13 cellular contexts compared by ENCODE assay signal in the genomic region with DNA sequence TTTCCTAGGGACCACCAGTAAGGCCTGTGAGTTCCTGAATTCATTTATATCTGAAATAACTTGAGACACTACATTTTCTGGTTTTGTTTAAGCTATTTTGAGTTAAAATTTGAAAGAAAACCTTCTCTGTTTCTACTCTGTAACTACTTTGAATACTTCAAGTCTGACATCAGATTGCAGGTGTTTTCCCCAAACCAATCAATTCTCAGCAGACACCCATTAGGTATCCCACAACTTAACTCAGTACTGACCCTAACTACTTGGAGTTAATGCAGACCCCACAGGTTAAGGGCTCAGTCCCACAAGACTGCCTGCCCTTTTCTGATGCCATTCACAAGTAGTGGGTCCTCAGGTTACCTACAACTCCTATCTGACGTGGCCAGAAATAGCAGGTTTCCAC.
A peak's percentile ranks its signal among the peaks of the same experiment; 100 is the strongest.
DNase-seq lines count a peak whose midpoint lies in the region; ATAC-seq and TF ChIP-seq lines count a peak whose summit lies in the region.
"Had no signal": no experiment of that assay in that cellular context is flagged by ENCODE, and none has a peak within 500 bp of the region (broad histone marks: within the 10 kb centered on the region; RNA-seq: fewer than 3 reads in every experiment).

No MANE protein-coding gene starts in this region.

- H3K4me3 ChIP-seq in OCI-LY3 (ENCODE audit: low read length) (no peak overlapping the region), brain microvascular endothelial cell (ENCODE audit: low read depth, low read length) (no peak overlapping the region)

- H3K27me3 ChIP-seq in OCI-LY3 (ENCODE audit: low read depth, low read length): no peaks in the 10 kb centered on the region
- no peaks in the 10 kb centered on the region for H3K27me3 ChIP-seq in brain microvascular endothelial cell (replicated peaks)

- H2AFZ ChIP-seq in OCI-LY3 (ENCODE audit: low read depth, low read length): no peak overlapping the region

- ATAC-seq in HG02610 (IDR thresholded peaks at IDR 0.05; ENCODE audit: unreplicated experiment) (peak; percentile 52), HG02885 (IDR thresholded peaks at IDR 0.05; ENCODE audit: poor library complexity, unreplicated experiment) (peak; percentile 37), GM19351 (IDR thresholded peaks at IDR 0.05; ENCODE audit: unreplicated experiment) (no peak), GM19035 (IDR thresholded peaks at IDR 0.05; ENCODE audit: unreplicated experiment) (no peak)
- ATAC-seq: HCT116, HepG2 had no signal

- in situ Hi-C loops in brain microvascular endothelial cell (cut with HindIII; ENCODE audit: low pct_ligation_motif_present, low sequenced_read_pairs): no loop called here

- H3K27ac ChIP-seq in OCI-LY3 (ENCODE audit: low read length) (no peak overlapping the region), brain microvascular endothelial cell (no peak overlapping the region)

- H3K4me2 ChIP-seq in OCI-LY3 (ENCODE audit: low read length): peak overlapping the region; percentile 35; the same call in 1 of the 2 replicates

- H3K79me2 ChIP-seq in OCI-LY3 (ENCODE audit: low read length): no peaks in the 10 kb centered on the region

- peaks cover 22% of the 10 kb centered on the region for H3K4me1 ChIP-seq in OCI-LY3 (ENCODE audit: low read length)

- H3K9ac ChIP-seq in OCI-LY3 (ENCODE audit: low read length): no peak overlapping the region

- peaks cover 6% of the 10 kb centered on the region; the same call in 1 of the 2 replicates for H3K9me3 ChIP-seq in OCI-LY3 (ENCODE audit: insufficient read depth, low read length)

- no peaks in the 10 kb centered on the region for H4K20me1 ChIP-seq in OCI-LY3 (ENCODE audit: insufficient read depth, low read length)

- DNase-seq in brain microvascular endothelial cell (no peak), D341Med (ENCODE audit: low spot score) (no peak)
- DNase-seq: C1 segment of cervical spinal cord; CD4-positive, alpha-beta T cell; DND-41; GDM1 had no signal

- TF ChIP-seq CTCF in OCI-LY3 (IDR thresholded peaks at IDR 0.05; ENCODE audit: low read depth, low read length): no peak
- no peak for TF ChIP-seq CTCF in brain microvascular endothelial cell (IDR thresholded peaks at IDR 0.05; ENCODE audit: low read depth, low read length, missing control alignments)

- peaks cover 4% of the 10 kb centered on the region for H3K36me3 ChIP-seq in OCI-LY3 (replicated peaks; ENCODE audit: low read depth, low read length)
- no peaks in the 10 kb centered on the region for H3K36me3 ChIP-seq in brain microvascular endothelial cell (replicated peaks)

Comparison
In these comparisons a context has a peak if more than half of its experiments do, and no peak if none do; other contexts are left out.
1. ATAC-seq: peak in HG02610 (single experiment) and HG02885 (single experiment); none in GM19351 (single experiment) and GM19035 (single experiment).